Comparison of ENCODE assay signal across 20 cellular contexts in genomic region chr6:49082611-49083010, GRCh38.
"Had no signal": no experiment of that assay in that cellular context is flagged by ENCODE, and none has a peak within 500 bp of the region (broad histone marks: within the 10 kb centered on the region; RNA-seq: fewer than 3 reads in every experiment).

No MANE protein-coding gene starts in this region.

- FAIRE-seq: islet of Langerhans had no signal

- H3K4me1 ChIP-seq: heart right ventricle, left ventricle myocardium inferior, lower lobe of right lung, parathyroid adenoma, prostate gland, right lobe of liver, tibial nerve, upper lobe of right lung had no signal

- H2AFZ ChIP-seq: parathyroid adenoma had no signal

- H3K36me3 ChIP-seq: heart right ventricle, left ventricle myocardium inferior, lower lobe of right lung, prostate gland, right lobe of liver, tibial nerve, upper lobe of right lung had no signal

- H3K27ac ChIP-seq: heart right ventricle, left ventricle myocardium inferior, lower lobe of right lung, parathyroid adenoma, prostate gland, right lobe of liver, tibial nerve, upper lobe of right lung had no signal

- DNase-seq: effector memory CD8-positive, alpha-beta T cell; erythroblast; heart right ventricle; hypothalamus; left cardiac atrium; left ventricle myocardium inferior; lower lobe of right lung; mesendoderm; naive B cell; retina; right lobe of liver; stimulated activated CD4-positive, alpha-beta T cell treated with anti-CD3 and anti-CD28 coated beads, Interleukin-15, amount 100 ng/mL, for 24 hours; stimulated activated CD4-positive, alpha-beta T cell treated with anti-CD3 and anti-CD28 coated beads, Interleukin-1b, Interleukin-23, amount 100 ng/mL, for 48 hours; stimulated activated CD4-positive, alpha-beta T cell treated with anti-CD3 and anti-CD28 coated beads, Interleukin-4, amount 100 ng/mL, for 24 hours; upper lobe of right lung had no signal

- H3K9me3 ChIP-seq: left ventricle myocardium inferior, lower lobe of right lung, prostate gland, right lobe of liver, tibial nerve, upper lobe of right lung had no signal

- H3K4me3 ChIP-seq: heart right ventricle, left ventricle myocardium inferior, lower lobe of right lung, prostate gland, right lobe of liver, tibial nerve, upper lobe of right lung had no signal

- H3K9ac ChIP-seq: parathyroid adenoma had no signal

- H3K79me2 ChIP-seq: parathyroid adenoma had no signal

- H3K27me3 ChIP-seq: heart right ventricle, right lobe of liver, tibial nerve, upper lobe of right lung had no signal

- ATAC-seq: effector memory CD8-positive, alpha-beta T cell; heart right ventricle; left cardiac atrium; lower lobe of right lung; right lobe of liver; stimulated activated memory B cell treated with anti-CD40 and anti-IgM and Interleukin-4, amounts not matched to agents 10 μg/mL and 1 μg/mL and 100 μg/mL, for 72 hours; upper lobe of right lung had no signal
